ENCODE assay signal across 3 cellular contexts in the genomic region with DNA sequence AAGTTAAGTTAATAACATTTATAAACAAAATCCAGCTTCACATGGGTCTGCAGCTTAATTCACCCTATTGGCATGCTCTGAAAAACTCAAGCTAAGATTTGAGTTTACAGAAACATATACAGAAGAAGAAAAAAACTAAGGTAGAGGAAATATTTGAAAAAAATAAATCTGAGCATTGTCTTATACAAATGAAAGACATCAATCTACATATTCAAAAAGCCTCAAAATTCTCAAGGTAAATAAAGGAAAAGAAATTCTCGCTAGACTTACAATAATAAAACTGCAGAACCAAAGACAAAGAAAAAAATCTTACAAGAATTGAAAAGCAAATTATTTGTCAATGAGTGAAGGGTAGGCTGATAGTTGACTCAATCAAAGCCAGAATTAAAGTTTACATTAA.
"Had no signal": no experiment of that assay in that cellular context is flagged by ENCODE, and none has a peak within 500 bp of the region (broad histone marks: within the 10 kb centered on the region; RNA-seq: fewer than 3 reads in every experiment).

No MANE protein-coding gene starts in this region.

- ATAC-seq: GM12878 had no signal

- DNase-seq: GDM1, GF-D8 had no signal

- H3K4me3 ChIP-seq: GM12878 had no signal
